In the genomic region with DNA sequence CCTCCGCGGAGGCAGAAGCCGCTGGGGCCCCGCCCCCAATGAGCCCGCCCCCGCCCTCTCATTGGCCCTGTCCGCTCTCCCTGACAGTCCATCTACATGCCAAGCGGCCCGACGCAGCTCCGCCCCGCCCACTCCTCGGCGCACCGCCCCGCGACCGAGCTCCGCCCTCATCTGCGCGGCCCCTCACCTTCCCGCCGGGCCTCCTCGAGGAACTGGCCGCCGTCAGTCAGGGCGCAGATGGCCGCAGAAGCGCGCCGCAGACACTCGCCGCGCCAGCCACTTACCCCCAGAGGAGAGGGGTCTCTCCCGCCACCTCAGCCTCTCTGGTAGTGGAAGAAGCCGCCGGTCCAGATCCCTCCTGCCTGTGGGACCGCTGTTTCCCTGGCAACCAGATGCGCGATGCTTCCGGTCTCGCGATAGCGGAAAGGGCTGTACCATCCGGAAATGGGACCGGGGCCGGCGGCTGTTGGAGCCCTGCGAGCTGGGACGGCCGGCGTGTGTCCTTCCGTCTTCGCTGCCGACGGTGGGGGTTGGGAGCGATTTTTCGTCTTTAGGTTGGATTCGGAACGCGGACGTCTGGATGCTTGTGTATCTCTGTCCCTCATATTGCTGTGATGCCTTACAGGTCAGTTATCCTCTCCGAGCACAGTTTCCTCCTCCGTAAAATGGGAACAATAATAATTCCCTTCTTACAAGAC, we compare ENCODE assay signal across 8 cellular contexts. TPM values are rescaled to one million over a fixed set of nuclear protein-coding genes. Genes with fewer than 3 reads are reported as not detected.
A peak's percentile ranks its signal among the peaks of the same experiment; 100 is the strongest.
DNase-seq lines count a peak whose midpoint lies in the region; ATAC-seq, FAIRE-seq and TF ChIP-seq lines count a peak whose summit lies in the region.

A gene (minus strand): TSS at position 401 of the 698 bp plus-strand sequence. CDS start 6,317 bp downstream, outside the sequence.

- in situ Hi-C loops in Caki2 (cut with HindIII; ENCODE audit: low pct_unique_long_range_greater_than_20kb, low sequenced_read_pairs) = no loop called here

- ATAC-seq in GM21390 (IDR thresholded peaks at IDR 0.05; ENCODE audit: unreplicated experiment) = peak; percentile 98

- H3K27ac Mint-ChIP-seq in mesothelial cell of epicardium = peak within 1 kb of the TSS; percentile 94

- H3K4me3 Mint-ChIP-seq in mesothelial cell of epicardium = peak within 1 kb of the TSS; percentile 93

- H3K27me3 Mint-ChIP-seq in mesothelial cell of epicardium (ENCODE audit: low read depth) = no peaks in the 10 kb centered on the region

- DNase-seq in Caki2 (ENCODE audit: low read depth) (peak; percentile 96), HUDEP-2 (lab: John Stamatoyannopoulos, UW; ENCODE audit: unreplicated experiment in 76 of 76) (peak; percentile 35 to 98 (median 93)), NOMO-1 treated with dmso at 0.1 percent for 144 hours (lab: John Stamatoyannopoulos, UW; ENCODE audit: unreplicated experiment) (peak; percentile 90), mesothelial cell of epicardium (ENCODE audit: low spot score in 2 of 2, unreplicated experiment in 2 of 2) (peak; percentile 90 to 95)
- DNase-seq in activated CD8-positive, alpha-beta memory T cell treated with anti-CD3 and anti-CD28 coated beads, Interleukin-2, amount 50 U/mL, for 24 hours (ENCODE audit: extremely low read depth) = peak; percentile 92
- peak; percentile 89 to 90 for DNase-seq in stimulated activated CD8-positive, alpha-beta memory T cell treated with anti-CD3 and anti-CD28 coated beads, Interleukin-15, amount 100 ng/mL, for 4 hours (ENCODE audit: low read depth in 2 of 2)

- peaks cover 33% of the 10 kb centered on the region for H3K4me1 Mint-ChIP-seq in mesothelial cell of epicardium

- H3K9me3 Mint-ChIP-seq in mesothelial cell of epicardium = peaks cover 10% of the 10 kb centered on the region

- no peaks in the 10 kb centered on the region for H3K36me3 Mint-ChIP-seq in mesothelial cell of epicardium

- peak; percentile 55 for FAIRE-seq in endometrium (lab: Jason Lieb, UNC)

- TF ChIP-seq CTCF in mesothelial cell of epicardium (IDR thresholded peaks at IDR 0.05; ENCODE audit: unreplicated experiment) = no peak

RNA-seq across cellular contexts. Expression of the gene that starts here (rescaled TPM):
- total RNA-seq in Caki2 (2014; rRNA removed; shearing (Covaris generic); ENCODE audit: low replicate concordance) = 0.14 TPM in 1 of 2 replicates, not detected in the other
- 0.50 to 0.89 TPM (median 0.74 TPM) in 3 replicates for total RNA-seq in mesothelial cell of epicardium

Comparison
In these comparisons a context has a peak if more than half of its experiments do, and no peak if none do; other contexts are left out.
1. Peak in every context shown above with its lines: DNase-seq and ATAC-seq.
2. Peak in DNase-seq in Caki2; RNA of the gene not detected or under 1 TPM.
3. Peak in DNase-seq in mesothelial cell of epicardium; RNA of the gene not detected or under 1 TPM.